In genomic region chr3:107106316-107106715, GRCh38 we compare ENCODE assay signal across 18 cellular contexts.
A peak's percentile ranks its signal among the peaks of the same experiment; 100 is the strongest.
DNase-seq lines count a peak whose midpoint lies in the region; ATAC-seq, FAIRE-seq and TF ChIP-seq lines count a peak whose summit lies in the region.
"Had no signal": no experiment of that assay in that cellular context is flagged by ENCODE, and none has a peak within 500 bp of the region (broad histone marks: within the 10 kb centered on the region; RNA-seq: fewer than 3 reads in every experiment).

No MANE protein-coding gene starts in this region.

- peak; percentile 16 for DNase-seq in Caki2 (ENCODE audit: low read depth)
- DNase-seq in NCI-H460 (ENCODE audit: extremely low read depth, low read depth) = peak; percentile 1
- peak in 1 of 4 experiments; percentile 10 for DNase-seq in K562 (ENCODE audit: extremely low read depth in 1 of 4, low spot score in 3 of 4)
- DNase-seq in hepatic stellate cell (ENCODE audit: low spot score) = peak; percentile 11
- DNase-seq in pons (ENCODE audit: low spot score) = no peak
- DNase-seq in amniotic stem cell (lab: John Stamatoyannopoulos, UW) = no peak
- DNase-seq in NCI-H2029 (lab: John Stamatoyannopoulos, UW) = no peak
- DNase-seq in SIG-M5 treated with dmso at 0.1 percent for 504 hours (lab: John Stamatoyannopoulos, UW; ENCODE audit: unreplicated experiment) = no peak
- DNase-seq: activated CD8-positive, alpha-beta T cell treated with anti-CD3 and anti-CD28 coated beads for 36 hours; activated T-cell treated with anti-CD3 and anti-CD28 coated beads, Interleukin-2, amount 50 U/mL, for 4 hours; effector memory CD8-positive, alpha-beta T cell; NCI-H524 treated with DMSO at 0.1 percent for 48 hours; occipital lobe; right lobe of liver; stimulated activated CD4-positive, alpha-beta T cell treated with anti-CD3 and anti-CD28 coated beads, Interleukin-2, amount 100 ng/mL, for 48 hours; uterus had no signal

- 3% methylated on average over 7 of the region's 7 CpGs for WGBS in K562 (ENCODE audit: insufficient coverage, low coverage, missing lambda C conversion rate)

- H2AFZ ChIP-seq in K562 (ENCODE audit: low read depth, low read length) = no peak overlapping the region

- H3K9me1 ChIP-seq in K562 (ENCODE audit: control insufficient read depth, insufficient read depth, low read length) = no peaks in the 10 kb centered on the region

- ATAC-seq in K562 = no peak
- ATAC-seq: activated CD8-positive, alpha-beta T cell treated with anti-CD3 and anti-CD28 coated beads for 36 hours; activated naive CD4-positive, alpha-beta T cell treated with anti-CD3 and anti-CD28 coated beads, Interleukin-2, amount 50 U/mL, for 72 hours; activated T-cell treated with anti-CD3 and anti-CD28 coated beads, Interleukin-2, amount 50 U/mL, for 4 hours; effector memory CD8-positive, alpha-beta T cell; right lobe of liver had no signal

- no peaks in the 10 kb centered on the region for H3K4me1 ChIP-seq in K562 (replicated peaks in 1 of 2; ENCODE audit: control insufficient read depth in 2 of 2, insufficient read depth in 2 of 2, low read length in 2 of 2)
- H3K4me1 ChIP-seq: right lobe of liver, uterus had no signal

- H4K20me1 ChIP-seq in K562 (replicated peaks; ENCODE audit: control insufficient read depth, insufficient read depth, low read length) = no peaks in the 10 kb centered on the region

- TF ChIP-seq POLR2A in K562 (conservative IDR thresholded peaks at IDR 0.05) = no peak

- H3K27ac ChIP-seq in K562 (ENCODE audit: extremely low read depth, low read depth, low read length) = no peak overlapping the region
- H3K27ac ChIP-seq: right lobe of liver, uterus, VCaP had no signal

- no peaks in the 10 kb centered on the region for H3K9me3 ChIP-seq in K562 (replicated peaks; ENCODE audit: control insufficient read depth, insufficient read depth, low read depth, low read length)
- H3K9me3 ChIP-seq: right lobe of liver, uterus had no signal

- H3K4me2 ChIP-seq in K562 (ENCODE audit: insufficient read depth, low read length) = no peak overlapping the region

- intact Hi-C loops in K562 (cut with micrococcal nuclease) = no loop called here

- no peaks in the 10 kb centered on the region for H3K27me3 ChIP-seq in K562 (ENCODE audit: control insufficient read depth in 2 of 2, insufficient read depth in 2 of 2, low read length in 2 of 2)
- H3K27me3 ChIP-seq: right lobe of liver, uterus had no signal

- no TSS peak for BruUV-seq in K562 (replicated peaks; lab: Mats Ljungman, UMichigan)

- TF ChIP-seq RAD21 in K562 (CRISPR knock-in tag; conservative IDR thresholded peaks at IDR 0.05 in 1 of 2, IDR thresholded peaks at IDR 0.05 in 1 of 2) = no peak

- H3K4me3 ChIP-seq in K562 = no peak overlapping the region
- H3K4me3 ChIP-seq: right lobe of liver, uterus had no signal

- in situ Hi-C loops in Caki2 (cut with HindIII; ENCODE audit: low pct_unique_long_range_greater_than_20kb, low sequenced_read_pairs) = no loop called here
- in situ Hi-C loops in K562 (cut with MboI) = no loop called here

- FAIRE-seq in K562 (lab: Jason Lieb, UNC) = no peak

- TF ChIP-seq EP300 in K562 (IDR thresholded peaks at IDR 0.05; ENCODE audit: low read length) = no peak

- TF ChIP-seq CTCF in K562 (IDR thresholded peaks at IDR 0.05 in 2 of 3, conservative IDR thresholded peaks at IDR 0.05 in 1 of 3; ENCODE audit: insufficient read depth in 2 of 3, low read depth in 1 of 3, low read length in 3 of 3) = no peak

- H3K9ac ChIP-seq in K562 (ENCODE audit: insufficient read depth in 1 of 2, low read depth in 2 of 2, low read length in 2 of 2) = no peak overlapping the region

- CTCF ChIA-PET in K562 (lab: Yijun Ruan, JAX; ENCODE audit: low intra/inter-chr PET ratio) = no interaction called here

- no peaks in the 10 kb centered on the region for H3K79me2 ChIP-seq in K562 (ENCODE audit: control insufficient read depth, insufficient read depth, low read length)

- H3K36me3 ChIP-seq in K562 (ENCODE audit: control insufficient read depth, insufficient read depth, low read length) = no peaks in the 10 kb centered on the region
- H3K36me3 ChIP-seq: right lobe of liver, uterus had no signal

- POLR2A ChIA-PET in K562 (lab: Yijun Ruan, JAX) = no interaction called here

TF ChIP-seq in K562, 482 proteins besides CTCF, POLR2A, EP300 and RAD21:
- TF ChIP-seq FOSL1 (tag; conservative IDR thresholded peaks at IDR 0.05) (0 out of 2 replicates have a peak, but pooled peaks have one; percentile 25), HEY1 (CRISPR knock-in tag; IDR thresholded peaks at IDR 0.05; ENCODE audit: borderline replicate concordance) (no peak)

Comparison
In these comparisons a context has a peak if more than half of its experiments do, and no peak if none do; other contexts are left out.
1. DNase-seq: peak in Caki2 (single experiment), NCI-H460 (single experiment) and hepatic stellate cell (single experiment); none in pons (single experiment), amniotic stem cell (single experiment), NCI-H2029 (single experiment) and SIG-M5 treated with dmso at 0.1 percent for 504 hours (single experiment).